In genomic region chrX:65581661-65582339, GRCh38 we compare ENCODE assay signal across 8 cellular contexts. TPM values are rescaled to one million over a fixed set of nuclear protein-coding genes. Genes with fewer than 3 reads are reported as not detected.
A peak's percentile ranks its signal among the peaks of the same experiment; 100 is the strongest.
DNase-seq lines count a peak whose midpoint lies in the region; ATAC-seq and TF ChIP-seq lines count a peak whose summit lies in the region.

No MANE protein-coding gene starts in this region.

- peak; percentile 81 for TF ChIP-seq CTCF in endodermal cell (conservative IDR thresholded peaks at IDR 0.05)
- TF ChIP-seq CTCF in mesothelial cell of epicardium (IDR thresholded peaks at IDR 0.05; ENCODE audit: unreplicated experiment), result peak; percentile 46
- TF ChIP-seq CTCF in thyroid gland (IDR thresholded peaks at IDR 0.05), result peak in 5 of 6 experiments; percentile 55 to 76 (median 64)

- no peak overlapping the region for H3K27ac ChIP-seq in endodermal cell (ENCODE audit: low read depth, low read length)
- H3K27ac ChIP-seq in thyroid gland, result no peak overlapping the region

- H3K9ac ChIP-seq in endodermal cell (ENCODE audit: extremely low read depth, low read length, poor library complexity, severe bottlenecking), result no peak overlapping the region

- H3K36me3 Mint-ChIP-seq in activated CD4-positive, alpha-beta memory T cell treated with anti-CD3 and anti-CD28 coated beads for 36 hours, result no peaks in the 10 kb centered on the region
- no peaks in the 10 kb centered on the region for H3K36me3 Mint-ChIP-seq in endodermal cell (ENCODE audit: low read depth)
- H3K36me3 Mint-ChIP-seq in mesothelial cell of epicardium, result no peaks in the 10 kb centered on the region

- intact Hi-C loops in activated CD4-positive, alpha-beta memory T cell treated with anti-CD3 and anti-CD28 coated beads for 36 hours (cut with micrococcal nuclease), result loop anchor here (1.0 to 5.0 kb wide), 3 partner anchors 405 to 1146 kb away; no protein-coding TSS in a partner anchor
- intact Hi-C loops in thyroid gland (cut with DNase I), result loop anchor here (2.0 kb wide), 1 partner anchor 405 kb away; no protein-coding TSS in a partner anchor

- POLR2A ChIA-PET in activated CD4-positive, alpha-beta memory T cell treated with anti-CD3 and anti-CD28 coated beads for 36 hours (lab: Charles Lee), result no interaction called here

- no peaks in the 10 kb centered on the region for H3K9me3 ChIP-seq in endodermal cell (ENCODE audit: control insufficient read depth, low read length)
- H3K9me3 ChIP-seq in thyroid gland, result no peaks in the 10 kb centered on the region

- H3K27me3 ChIP-seq in endodermal cell (ENCODE audit: control insufficient read depth, insufficient read depth, low read length, poor library complexity, severe bottlenecking) (no peaks in the 10 kb centered on the region), thyroid gland (no peaks in the 10 kb centered on the region)

- ATAC-seq in GM19324 (IDR thresholded peaks at IDR 0.05; ENCODE audit: low FRiP score, unreplicated experiment) (peak; percentile 68), HG03280 (IDR thresholded peaks at IDR 0.05; ENCODE audit: unreplicated experiment) (peak; percentile 79)

- H3K4me1 ChIP-seq in endodermal cell (ENCODE audit: control insufficient read depth, insufficient read depth, low read length) (no peaks in the 10 kb centered on the region), thyroid gland (no peaks in the 10 kb centered on the region)

- TF ChIP-seq POLR2A in thyroid gland (IDR thresholded peaks at IDR 0.05), result no peak

- CTCF ChIA-PET in activated CD4-positive, alpha-beta memory T cell treated with anti-CD3 and anti-CD28 coated beads for 36 hours (lab: Charles Lee), result interaction anchor here (0.5 to 2.2 kb wide), 12 partner anchors 103 to 1150 kb away, joined by 3 to 14 read pairs (median 4); no protein-coding TSS in a partner anchor

- no peak overlapping the region for H3K4me3 Mint-ChIP-seq in activated CD4-positive, alpha-beta memory T cell treated with anti-CD3 and anti-CD28 coated beads for 36 hours
- H3K4me3 Mint-ChIP-seq in endodermal cell, result no peak overlapping the region
- no peak overlapping the region for H3K4me3 Mint-ChIP-seq in mesothelial cell of epicardium

- H3K9me3 Mint-ChIP-seq in activated CD4-positive, alpha-beta memory T cell treated with anti-CD3 and anti-CD28 coated beads for 36 hours, result no peaks in the 10 kb centered on the region
- peaks cover 57% of the 10 kb centered on the region for H3K9me3 Mint-ChIP-seq in endodermal cell
- peaks cover 3% of the 10 kb centered on the region for H3K9me3 Mint-ChIP-seq in mesothelial cell of epicardium

- H3K4me3 ChIP-seq in endodermal cell (ENCODE audit: low read length), result no peak overlapping the region
- no peak overlapping the region for H3K4me3 ChIP-seq in thyroid gland (replicated peaks in 1 of 3)

- DNase-seq in COR-L47 (lab: John Stamatoyannopoulos, UW) (peak; percentile 18), NCI-H69 (lab: John Stamatoyannopoulos, UW) (peak; percentile 38), endodermal cell (peak; percentile 82), mesothelial cell of epicardium (ENCODE audit: low spot score in 2 of 2, unreplicated experiment in 2 of 2) (peak in 1 of 2 experiments; percentile 56), thyroid gland (peak; percentile 51 to 55)
- peak; percentile 63 for DNase-seq in activated CD4-positive, alpha-beta memory T cell treated with anti-CD3 and anti-CD28 coated beads for 36 hours

- peaks cover 3% of the 10 kb centered on the region for H3K4me1 Mint-ChIP-seq in activated CD4-positive, alpha-beta memory T cell treated with anti-CD3 and anti-CD28 coated beads for 36 hours (ENCODE audit: low read depth)
- H3K4me1 Mint-ChIP-seq in endodermal cell, result peaks cover 8% of the 10 kb centered on the region
- peaks cover 11% of the 10 kb centered on the region for H3K4me1 Mint-ChIP-seq in mesothelial cell of epicardium

- H3K36me3 ChIP-seq in endodermal cell (ENCODE audit: control insufficient read depth, insufficient read depth, low read length) (no peaks in the 10 kb centered on the region), thyroid gland (no peaks in the 10 kb centered on the region)

- H3K27ac Mint-ChIP-seq in activated CD4-positive, alpha-beta memory T cell treated with anti-CD3 and anti-CD28 coated beads for 36 hours, result no peak overlapping the region
- H3K27ac Mint-ChIP-seq in endodermal cell, result peak overlapping the region; percentile 75
- H3K27ac Mint-ChIP-seq in mesothelial cell of epicardium, result peak overlapping the region; percentile 59

- 0 to 28% methylated on average over 1 to 12 of the region's 12 CpGs for WGBS in endodermal cell (ENCODE audit: insufficient coverage in 1 of 2, insufficient read length in 1 of 2), 2 experiments
- WGBS in thyroid gland, 2 donors, result 5 to 11% methylated on average over 7 to 8 of the region's 12 CpGs

- no peaks in the 10 kb centered on the region for H3K27me3 Mint-ChIP-seq in activated CD4-positive, alpha-beta memory T cell treated with anti-CD3 and anti-CD28 coated beads for 36 hours
- peaks cover 2% of the 10 kb centered on the region for H3K27me3 Mint-ChIP-seq in endodermal cell (ENCODE audit: insufficient read depth)
- H3K27me3 Mint-ChIP-seq in mesothelial cell of epicardium (ENCODE audit: low read depth), result peaks cover 2% of the 10 kb centered on the region

RNA-seq across cellular contexts. Expression of gene LAS1L, which starts 47.2 kb away (rescaled TPM):
- total RNA-seq in activated CD4-positive, alpha-beta memory T cell treated with anti-CD3 and anti-CD28 coated beads for 36 hours, result 10 to 100 TPM; 56.7 to 57.9 TPM
- 10 to 100 TPM; 55.0 to 56.2 TPM for total RNA-seq in endodermal cell
- 45.7 TPM for polyA plus RNA-seq in endodermal cell (2013, experiment 1 of 2)
- 39.7 TPM for polyA plus RNA-seq in endodermal cell (2013, experiment 2 of 2)
- 42.5 to 46.8 TPM (median 46.1 TPM) in 3 replicates for total RNA-seq in mesothelial cell of epicardium
- 10 to 100 TPM; 16.4 to 23.3 (median 19.2) TPM for total RNA-seq in thyroid gland
